8 cellular contexts compared by ENCODE assay signal in the genomic region with DNA sequence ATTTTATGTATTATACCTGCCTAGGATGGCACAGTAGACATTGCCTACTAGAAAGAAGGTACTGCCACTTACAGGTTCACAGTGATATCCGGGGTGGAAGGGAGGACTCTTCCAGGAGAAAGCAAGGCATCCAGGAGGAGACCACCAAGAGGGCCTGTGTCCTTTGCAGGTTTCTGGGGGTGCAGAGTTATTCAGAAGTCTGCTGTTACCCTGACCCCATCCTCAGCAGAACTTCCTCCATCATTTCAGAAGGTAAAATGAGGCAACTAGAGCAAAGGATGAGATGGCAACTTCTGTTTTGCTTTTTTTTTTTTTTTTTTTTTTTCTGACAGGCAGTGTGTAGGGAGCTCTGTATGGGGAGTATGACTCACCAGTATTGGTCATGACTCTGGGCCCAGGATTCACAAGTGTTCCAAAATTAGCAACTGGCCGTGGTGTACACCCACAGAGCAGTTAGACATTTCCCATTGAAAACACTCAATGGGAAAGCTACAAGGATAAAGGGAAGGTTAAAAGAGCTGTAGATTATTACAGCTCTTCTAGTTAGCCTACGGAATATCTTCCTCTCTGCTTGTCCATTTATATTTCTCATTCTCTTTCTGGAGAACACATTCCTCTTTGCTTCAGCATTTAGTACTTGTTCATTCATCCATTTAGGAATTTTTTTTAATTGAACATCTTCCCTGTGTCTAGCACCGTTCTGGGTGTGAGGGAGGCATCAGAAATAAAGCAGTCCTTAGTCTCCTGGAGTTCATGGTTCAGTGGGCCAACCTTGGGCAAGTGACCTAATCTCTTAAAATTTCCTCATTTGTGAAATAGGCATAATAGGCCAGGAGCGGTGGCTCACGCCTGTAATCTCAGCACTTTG. TPM values are rescaled to one million over a fixed set of nuclear protein-coding genes. Genes with fewer than 3 reads are reported as not detected.
DNase-seq lines count a peak whose midpoint lies in the region; ATAC-seq and TF ChIP-seq lines count a peak whose summit lies in the region.

No MANE protein-coding gene starts in this region.

- TF ChIP-seq CTCF in MCF 10A (IDR thresholded peaks at IDR 0.05; ENCODE audit: unreplicated experiment) (no peak), WERI-Rb-1 (IDR thresholded peaks at IDR 0.05; ENCODE audit: low read depth, low read length) (no peak)

- no peaks in the 10 kb centered on the region for H3K36me3 Mint-ChIP-seq in activated T-cell treated with anti-CD3 and anti-CD28 coated beads, Interleukin-2, amount 50 U/mL, for 4 hours (ENCODE audit: insufficient read depth)
- H3K36me3 Mint-ChIP-seq in MCF 10A (ENCODE audit: insufficient read depth, unreplicated experiment): no peaks in the 10 kb centered on the region

- POLR2A ChIA-PET in MCF 10A (lab: Yijun Ruan, JAX): interaction anchor here (0.9 to 3.5 kb wide), 14 partner anchors 9 to 146 kb away, joined by 3 to 17 read pairs (median 5); a partner anchor contains a TSS

- intact Hi-C loops in MCF 10A (cut with micrococcal nuclease): loop anchor here (2.0 to 5.0 kb wide), 2 partner anchors 50 to 147 kb away; a partner anchor contains a TSS

- no peak overlapping the region for H3K27ac ChIP-seq in WERI-Rb-1

- H3K36me3 ChIP-seq in WERI-Rb-1: no peaks in the 10 kb centered on the region

- H3K9me3 Mint-ChIP-seq in activated T-cell treated with anti-CD3 and anti-CD28 coated beads, Interleukin-2, amount 50 U/mL, for 4 hours: no peaks in the 10 kb centered on the region
- H3K9me3 Mint-ChIP-seq in MCF 10A (ENCODE audit: unreplicated experiment): no peaks in the 10 kb centered on the region

- no peak overlapping the region for H3K4me3 Mint-ChIP-seq in activated T-cell treated with anti-CD3 and anti-CD28 coated beads, Interleukin-2, amount 50 U/mL, for 4 hours
- no peak overlapping the region for H3K4me3 Mint-ChIP-seq in MCF 10A (ENCODE audit: unreplicated experiment)

- DNase-seq in activated T-cell treated with anti-CD3 and anti-CD28 coated beads, Interleukin-2, amount 50 U/mL, for 4 hours: no peak
- no peak for DNase-seq in activated T-cell treated with anti-CD3 and anti-CD28 coated beads, Interleukin-2, amount 50 U/mL, for 1 hour
- DNase-seq in NOMO-1 (lab: John Stamatoyannopoulos, UW; ENCODE audit: unreplicated experiment in 2 of 2) (peak; percentile 76 to 90), MCF 10A (ENCODE audit: unreplicated experiment) (peak; percentile 99), lung microvascular endothelial cell (ENCODE audit: low read depth in 2 of 2) (peak; percentile 86 to 90), HT-29 (ENCODE audit: low spot score) (no peak), WERI-Rb-1 (no peak)

- H3K27ac Mint-ChIP-seq in MCF 10A (ENCODE audit: low read depth, unreplicated experiment): peak overlapping the region; percentile 44

- CTCF ChIA-PET in MCF 10A (lab: Yijun Ruan, JAX): interaction anchor here (0.6 to 4.2 kb wide), 15 partner anchors 8 to 536 kb away, joined by 3 to 40 read pairs (median 4); a partner anchor contains a TSS

- no peak overlapping the region for H3K4me3 ChIP-seq in WERI-Rb-1 (ENCODE audit: low read depth, low read length)

- no peaks in the 10 kb centered on the region for H3K27me3 ChIP-seq in WERI-Rb-1 (ENCODE audit: insufficient read depth, low read depth, severe bottlenecking)

- BruUV-seq in MCF 10A (replicated peaks; lab: Mats Ljungman, UMichigan): no TSS peak

- no peaks in the 10 kb centered on the region for H3K27me3 Mint-ChIP-seq in activated T-cell treated with anti-CD3 and anti-CD28 coated beads, Interleukin-2, amount 50 U/mL, for 4 hours (ENCODE audit: low read depth)
- no peaks in the 10 kb centered on the region for H3K27me3 Mint-ChIP-seq in MCF 10A (ENCODE audit: insufficient read depth, unreplicated experiment)

- H3K4me1 Mint-ChIP-seq in activated T-cell treated with anti-CD3 and anti-CD28 coated beads, Interleukin-2, amount 50 U/mL, for 4 hours (ENCODE audit: low read depth): peaks cover 24% of the 10 kb centered on the region
- H3K4me1 Mint-ChIP-seq in MCF 10A (ENCODE audit: insufficient read depth, unreplicated experiment): peaks cover 19% of the 10 kb centered on the region

- H3K9me3 ChIP-seq in WERI-Rb-1 (ENCODE audit: severe bottlenecking): no peaks in the 10 kb centered on the region

- ATAC-seq in activated T-cell treated with anti-CD3 and anti-CD28 coated beads, Interleukin-2, amount 50 U/mL, for 4 hours: peak; percentile 83 to 95
- ATAC-seq in HG02870 (IDR thresholded peaks at IDR 0.05; ENCODE audit: unreplicated experiment): peak; percentile 81

RNA-seq across cellular contexts. Expression of a gene that starts 50.5 kb away (rescaled TPM):
- total RNA-seq in activated T-cell treated with anti-CD3 and anti-CD28 coated beads, Interleukin-2, amount 50 U/mL, for 4 hours: 10 to 100 TPM; 36.2 to 41.4 (median 41.0) TPM
- total RNA-seq in MCF 10A (2022) (37.5 and 38.6 TPM in 2 replicates), lung microvascular endothelial cell (25.1 and 37.1 TPM in 2 replicates)
- 36.1 and 42.1 TPM in 2 replicates for total RNA-seq in HT-29 (2014; rRNA removed; shearing (Covaris generic))

Comparison
In these comparisons a context has a peak if more than half of its experiments do, and no peak if none do; other contexts are left out.
1. DNase-seq: peak in NOMO-1 (2 of 2), MCF 10A (single experiment) and lung microvascular endothelial cell (2 of 2); none in activated T-cell treated with anti-CD3 and anti-CD28 coated beads, Interleukin-2, amount 50 U/mL, for 4 hours (single experiment), activated T-cell treated with anti-CD3 and anti-CD28 coated beads, Interleukin-2, amount 50 U/mL, for 1 hour (single experiment), HT-29 (single experiment) and WERI-Rb-1 (single experiment).